In genomic region chr11:1966531-1966930, GRCh38 we compare ENCODE assay signal across 33 cellular contexts. TPM values are rescaled to one million over a fixed set of nuclear protein-coding genes. Genes with fewer than 3 reads are reported as not detected.
"Had no signal": no experiment of that assay in that cellular context is flagged by ENCODE, and none has a peak within 500 bp of the region (broad histone marks: within the 10 kb centered on the region; RNA-seq: fewer than 3 reads in every experiment).

No MANE protein-coding gene starts in this region.

- H3K9me3 ChIP-seq: heart right ventricle, left lung, right lobe of liver, SK-N-SH, vagina had no signal

- H3K36me3 ChIP-seq: brain microvascular endothelial cell, heart right ventricle, left lung, right lobe of liver, vagina had no signal

- ATAC-seq: activated T-cell treated with anti-CD3 and anti-CD28 coated beads, Interleukin-2, amount 50 U/mL, for 4 hours; activated T-helper 17 cell treated with anti-CD3 and anti-CD28 coated beads, Interleukin-2, amount 50 U/mL, for 72 hours; esophagus mucosa; left lung; naive thymus-derived CD4-positive, alpha-beta T cell; right lobe of liver; stimulated activated memory B cell treated with anti-CD40 and anti-IgM and Interleukin-4, amounts not matched to agents 10 μg/mL and 1 μg/mL and 100 μg/mL, for 72 hours; stimulated activated naive CD8-positive, alpha-beta T cell treated with anti-CD3 and anti-CD28 coated beads, Interleukin-15, amount 100 ng/mL, for 72 hours had no signal

- H3K27ac ChIP-seq: brain microvascular endothelial cell, heart right ventricle, left lung, right lobe of liver, vagina, VCaP had no signal

- DNase-seq: activated CD4-positive, alpha-beta memory T cell treated with anti-CD3 and anti-CD28 coated beads for 36 hours; activated naive CD4-positive, alpha-beta T cell treated with anti-CD3 and anti-CD28 coated beads for 36 hours; activated naive CD8-positive, alpha-beta T cell treated with anti-CD3 and anti-CD28 coated beads for 36 hours; activated T-cell treated with anti-CD3 and anti-CD28 coated beads, Interleukin-2, amount 50 U/mL, for 4 hours; amniotic stem cell; brain microvascular endothelial cell; caudate nucleus; endodermal cell; foreskin fibroblast; kidney glomerular epithelial cell; left lung; midbrain; naive thymus-derived CD4-positive, alpha-beta T cell; SK-N-SH; small intestine; stimulated activated CD4-positive, alpha-beta T cell treated with anti-CD3 and anti-CD28 coated beads, Interleukin-1b, Interleukin-23, amount 100 ng/mL, for 48 hours; stimulated activated CD4-positive, alpha-beta T cell treated with anti-CD3 and anti-CD28 coated beads, Interleukin-4, amount 100 ng/mL, for 4 hours; stimulated activated CD8-positive, alpha-beta memory T cell treated with anti-CD3 and anti-CD28 coated beads, Interleukin-4, amount 100 ng/mL, for 48 hours; stimulated activated naive CD8-positive, alpha-beta T cell treated with anti-CD3 and anti-CD28 coated beads, Interleukin-15, amount 100 ng/mL, for 72 hours; substantia nigra; SW 1271; T-helper 9 cell had no signal

- H3K4me1 ChIP-seq: heart right ventricle, left lung, right lobe of liver, vagina had no signal

- FAIRE-seq: astrocyte, small intestine, TTC549 had no signal

- H3K27me3 ChIP-seq: brain microvascular endothelial cell, heart right ventricle, left lung, right lobe of liver, vagina had no signal

- H3K4me3 ChIP-seq: heart right ventricle, left lung, right lobe of liver, vagina had no signal

- H3K9ac ChIP-seq: SK-N-SH had no signal

RNA-seq across cellular contexts. Expression of gene H19, which starts 31.1 kb away (rescaled TPM):
- total RNA-seq: activated CD4-positive, alpha-beta memory T cell treated with anti-CD3 and anti-CD28 coated beads for 36 hours; activated CD4-positive, alpha-beta T cell treated with anti-CD3 and anti-CD28 coated beads, Interleukin-2, amount 10 ng/mL, durations not matched to agents 24 days and 14 days; activated naive CD4-positive, alpha-beta T cell treated with anti-CD3 and anti-CD28 coated beads for 36 hours; activated naive CD8-positive, alpha-beta T cell treated with anti-CD3 and anti-CD28 coated beads for 36 hours; activated T-helper 17 cell treated with anti-CD3 and anti-CD28 coated beads, Interleukin-2, amount 50 U/mL, for 72 hours had no signal
- polyA plus RNA-seq: naive thymus-derived CD4-positive, alpha-beta T cell; neural cell had no signal

RNA-seq across cellular contexts. Expression of gene TNNT3, which starts 47.0 kb away (rescaled TPM):
- total RNA-seq: activated T-cell treated with anti-CD3 and anti-CD28 coated beads, Interleukin-2, amount 50 U/mL, for 4 hours; astrocyte; endodermal cell had no signal
- polyA plus RNA-seq: neural cell, SK-N-SH had no signal
